9 cellular contexts compared by ENCODE assay signal in genomic region chr2:37318401-37318800, GRCh38. TPM values are rescaled to one million over a fixed set of nuclear protein-coding genes. Genes with fewer than 3 reads are reported as not detected.
DNase-seq lines count a peak whose midpoint lies in the region; ATAC-seq, FAIRE-seq and TF ChIP-seq lines count a peak whose summit lies in the region.
"Had no signal": no experiment of that assay in that cellular context is flagged by ENCODE, and none has a peak within 500 bp of the region (broad histone marks: within the 10 kb centered on the region; RNA-seq: fewer than 3 reads in every experiment).

No MANE protein-coding gene starts in this region.

- no peaks in the 10 kb centered on the region for H3K36me3 ChIP-seq in bronchial epithelial cell (ENCODE audit: control insufficient read depth, insufficient read depth, low read length)
- H3K36me3 ChIP-seq in transverse colon: no peaks in the 10 kb centered on the region
- no peaks in the 10 kb centered on the region for H3K36me3 ChIP-seq in effector memory CD4-positive, alpha-beta T cell (ENCODE audit: control insufficient read depth, insufficient read depth, low read length)
- peaks cover 0 to 6% of the 10 kb centered on the region in 2 donors for H3K36me3 ChIP-seq in gastroesophageal sphincter

- H3K27me3 Mint-ChIP-seq in activated naive CD4-positive, alpha-beta T cell treated with anti-CD3 and anti-CD28 coated beads, Interleukin-2, amount 10 ng/mL, durations not matched to agents 7 days and 5 days: peaks cover 3% of the 10 kb centered on the region

- peaks cover 23% of the 10 kb centered on the region for H3K4me1 Mint-ChIP-seq in activated naive CD4-positive, alpha-beta T cell treated with anti-CD3 and anti-CD28 coated beads, Interleukin-2, amount 10 ng/mL, durations not matched to agents 7 days and 5 days

- no peak for DNase-seq in activated naive CD4-positive, alpha-beta T cell treated with anti-CD3 and anti-CD28 coated beads, Interleukin-2, amount 50 U/mL, for 72 hours (ENCODE audit: low spot score in 2 of 2)
- DNase-seq in activated naive CD4-positive, alpha-beta T cell treated with anti-CD3 and anti-CD28 coated beads, Interleukin-2, amount 10 ng/mL, durations not matched to agents 7 days and 5 days: no peak
- DNase-seq in bronchial epithelial cell (ENCODE audit: low read depth) (peak; percentile 13), transverse colon (no peak), head of caudate nucleus (no peak)
- DNase-seq in effector memory CD4-positive, alpha-beta T cell: no peak

- no peak overlapping the region for H3K4me3 Mint-ChIP-seq in activated naive CD4-positive, alpha-beta T cell treated with anti-CD3 and anti-CD28 coated beads, Interleukin-2, amount 10 ng/mL, durations not matched to agents 7 days and 5 days

- peaks cover 6 to 7% of the 10 kb centered on the region in 2 donors for H3K36me3 Mint-ChIP-seq in activated naive CD4-positive, alpha-beta T cell treated with anti-CD3 and anti-CD28 coated beads, Interleukin-2, amount 50 U/mL, for 72 hours
- H3K36me3 Mint-ChIP-seq in activated naive CD4-positive, alpha-beta T cell treated with anti-CD3 and anti-CD28 coated beads, Interleukin-2, amount 10 ng/mL, durations not matched to agents 7 days and 5 days: peaks cover 6% of the 10 kb centered on the region

- 50 to 68% methylated on average over 2 to 5 of the region's 5 CpGs for WGBS in transverse colon (ENCODE audit: low coverage in 1 of 2), 2 donors
- 30 to 50% methylated on average over 5 of the region's 5 CpGs for WGBS in gastroesophageal sphincter (ENCODE audit: low coverage in 1 of 2), 2 donors

- no peak for TF ChIP-seq CTCF in bronchial epithelial cell (IDR thresholded peaks at IDR 0.05; ENCODE audit: insufficient read depth, low read length, severe bottlenecking)
- no peak for TF ChIP-seq CTCF in transverse colon (IDR thresholded peaks at IDR 0.05)
- TF ChIP-seq CTCF in gastroesophageal sphincter (IDR thresholded peaks at IDR 0.05): no peak

- H3K4me3 ChIP-seq in bronchial epithelial cell (ENCODE audit: low read depth, low read length) (no peak overlapping the region), transverse colon (no peak overlapping the region), gastroesophageal sphincter (no peak overlapping the region)
- no peak overlapping the region for H3K4me3 ChIP-seq in effector memory CD4-positive, alpha-beta T cell (ENCODE audit: insufficient read depth, low read depth, low read length, poor library complexity, severe bottlenecking)
- H3K4me3 ChIP-seq: skin epidermis had no signal

- TF ChIP-seq POLR2A in transverse colon (IDR thresholded peaks at IDR 0.05) (no peak), gastroesophageal sphincter (IDR thresholded peaks at IDR 0.05) (no peak)

- TF ChIP-seq EP300 in transverse colon (IDR thresholded peaks at IDR 0.05; ENCODE audit: low read depth) (no peak), gastroesophageal sphincter (IDR thresholded peaks at IDR 0.05) (no peak)

- H3K27ac ChIP-seq in transverse colon (peak overlapping the region; percentile 1 to 23 (median 4)), gastroesophageal sphincter (peak overlapping the region in 2 of 4 donors; percentile 1 to 43)
- no peak overlapping the region for H3K27ac ChIP-seq in effector memory CD4-positive, alpha-beta T cell (ENCODE audit: insufficient read depth, low read length, poor library complexity, severe bottlenecking)

- H3K27me3 ChIP-seq in bronchial epithelial cell (ENCODE audit: control insufficient read depth, insufficient read depth, low read length) (no peaks in the 10 kb centered on the region), transverse colon (no peaks in the 10 kb centered on the region), gastroesophageal sphincter (no peaks in the 10 kb centered on the region)
- H3K27me3 ChIP-seq in effector memory CD4-positive, alpha-beta T cell (replicated peaks; ENCODE audit: control insufficient read depth, insufficient read depth, low read length, poor library complexity, severe bottlenecking): no peaks in the 10 kb centered on the region

- ATAC-seq in activated naive CD4-positive, alpha-beta T cell treated with anti-CD3 and anti-CD28 coated beads, Interleukin-2, amount 50 U/mL, for 72 hours: peak; percentile 24 to 46
- peak; percentile 88 for ATAC-seq in HG03103 (IDR thresholded peaks at IDR 0.05; ENCODE audit: low read depth, unreplicated experiment)
- no peak for ATAC-seq in gastroesophageal sphincter

- CTCF ChIA-PET in activated naive CD4-positive, alpha-beta T cell treated with anti-CD3 and anti-CD28 coated beads, Interleukin-2, amount 10 ng/mL, durations not matched to agents 7 days and 5 days (lab: Charles Lee): interaction anchor here (1.2 to 1.8 kb wide), 2 partner anchors 10 to 559 kb away, joined by 3 to 4 read pairs; no protein-coding TSS in a partner anchor

- peak overlapping the region in 1 of 2 donors; percentile 28 for H3K27ac Mint-ChIP-seq in activated naive CD4-positive, alpha-beta T cell treated with anti-CD3 and anti-CD28 coated beads, Interleukin-2, amount 50 U/mL, for 72 hours
- H3K27ac Mint-ChIP-seq in activated naive CD4-positive, alpha-beta T cell treated with anti-CD3 and anti-CD28 coated beads, Interleukin-2, amount 10 ng/mL, durations not matched to agents 7 days and 5 days: no peak overlapping the region

- H3K4me1 ChIP-seq in transverse colon: peaks cover 0 to 69% (median 9%) of the 10 kb centered on the region in 4 donors
- peaks cover 5% of the 10 kb centered on the region for H3K4me1 ChIP-seq in effector memory CD4-positive, alpha-beta T cell (ENCODE audit: control insufficient read depth, insufficient read depth, low read length, poor library complexity, severe bottlenecking)
- peaks cover 0 to 94% (median 3%) of the 10 kb centered on the region in 3 donors for H3K4me1 ChIP-seq in gastroesophageal sphincter

- H3K9me3 Mint-ChIP-seq in activated naive CD4-positive, alpha-beta T cell treated with anti-CD3 and anti-CD28 coated beads, Interleukin-2, amount 50 U/mL, for 72 hours: no peaks in the 10 kb centered on the region
- H3K9me3 Mint-ChIP-seq in activated naive CD4-positive, alpha-beta T cell treated with anti-CD3 and anti-CD28 coated beads, Interleukin-2, amount 10 ng/mL, durations not matched to agents 7 days and 5 days: no peaks in the 10 kb centered on the region

- intact Hi-C loops in transverse colon (cut with DNase I; ENCODE audit: low total_unique reads) (no loop called here), head of caudate nucleus (cut with DNase I) (no loop called here)

- FAIRE-seq in bronchial epithelial cell (lab: Jason Lieb, UNC): no peak

- in situ Hi-C loops in transverse colon (cut with MboI; ENCODE audit: low pct_ligation_motif_present in 1 of 4, low pct_unique_long_range_greater_than_20kb in 1 of 4, low sequenced_read_pairs in 3 of 4): no loop called here

- H3K9me3 ChIP-seq in transverse colon: no peaks in the 10 kb centered on the region
- H3K9me3 ChIP-seq in effector memory CD4-positive, alpha-beta T cell (ENCODE audit: control insufficient read depth, low read length): no peaks in the 10 kb centered on the region
- no peaks in the 10 kb centered on the region for H3K9me3 ChIP-seq in gastroesophageal sphincter

RNA-seq across cellular contexts. Expression of gene PRKD3, which starts 6.2 kb away (rescaled TPM):
- 10 to 100 TPM; 18.1 to 20.6 TPM for total RNA-seq in activated naive CD4-positive, alpha-beta T cell treated with anti-CD3 and anti-CD28 coated beads, Interleukin-2, amount 50 U/mL, for 72 hours
- total RNA-seq in bronchial epithelial cell (19.5 and 22.5 TPM in 2 replicates), transverse colon (10 to 100 TPM in 3 of 4 donors, 1 to 10 TPM in 1; 2.6 to 83.8 (median 28.6) TPM), gastroesophageal sphincter (10 to 100 TPM; 29.3 to 40.3 (median 38.3) TPM)

RNA-seq across cellular contexts. Expression of gene QPCT, which starts 26.0 kb away (rescaled TPM):
- 1 to 10 TPM in 1 of 2 donors, not detected in 1; 1.5 TPM for total RNA-seq in activated naive CD4-positive, alpha-beta T cell treated with anti-CD3 and anti-CD28 coated beads, Interleukin-2, amount 50 U/mL, for 72 hours
- total RNA-seq in bronchial epithelial cell (6.1 and 7.6 TPM in 2 replicates), transverse colon (10 to 100 TPM in 3 of 4 donors, 1 to 10 TPM in 1; 1.6 to 34.4 (median 14.3) TPM), gastroesophageal sphincter (1 to 10 TPM; 1.5 to 5.2 (median 2.6) TPM)
